In the genomic region with DNA sequence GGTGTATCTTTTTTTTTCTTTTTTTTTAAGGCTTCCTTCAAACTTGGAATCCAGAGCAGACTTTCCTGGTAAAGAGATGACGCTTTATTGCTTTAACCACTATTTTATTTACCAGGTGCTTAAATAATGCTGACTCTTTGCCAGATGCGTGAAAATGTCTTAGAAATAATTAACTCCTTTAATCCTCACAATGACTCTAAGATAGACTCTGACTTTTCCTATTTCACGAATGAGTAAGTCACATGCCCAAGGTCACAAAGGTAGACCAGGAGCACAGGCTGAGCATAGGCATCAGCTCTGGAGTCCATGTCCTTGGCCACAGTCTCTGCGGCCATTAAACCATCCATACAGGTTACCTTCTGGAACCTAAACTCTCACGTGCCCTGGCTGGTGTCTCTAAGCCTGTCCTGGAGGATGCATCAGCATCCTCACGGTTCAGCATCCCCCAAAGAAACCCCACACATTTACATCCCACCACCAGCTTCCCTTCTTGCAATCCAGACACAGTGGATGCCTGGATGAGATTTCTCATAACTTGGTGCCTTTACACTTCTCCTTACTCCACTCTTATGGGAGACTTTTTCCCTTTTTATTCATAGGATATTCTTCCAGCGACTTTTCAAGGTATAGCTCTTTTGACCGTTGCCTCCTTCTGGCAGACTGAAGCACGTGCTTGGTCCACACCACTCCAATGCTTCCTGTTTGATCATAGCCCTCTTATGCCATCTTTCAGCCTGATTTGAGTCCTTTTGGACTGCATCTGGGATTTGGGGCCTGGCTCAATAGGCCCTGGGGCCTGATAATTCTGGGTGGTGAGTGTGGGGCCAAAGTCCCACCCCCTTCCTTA, we compare ENCODE assay signal across 2 cellular contexts.
TF ChIP-seq lines count a peak whose summit lies in the region.

No MANE protein-coding gene starts in this region.

TF ChIP-seq in GM23338, 12 proteins besides CTCF, POLR2A, EP300 and RAD21 (continued from another document and continues in another):
- TF ChIP-seq, protein P1, sequence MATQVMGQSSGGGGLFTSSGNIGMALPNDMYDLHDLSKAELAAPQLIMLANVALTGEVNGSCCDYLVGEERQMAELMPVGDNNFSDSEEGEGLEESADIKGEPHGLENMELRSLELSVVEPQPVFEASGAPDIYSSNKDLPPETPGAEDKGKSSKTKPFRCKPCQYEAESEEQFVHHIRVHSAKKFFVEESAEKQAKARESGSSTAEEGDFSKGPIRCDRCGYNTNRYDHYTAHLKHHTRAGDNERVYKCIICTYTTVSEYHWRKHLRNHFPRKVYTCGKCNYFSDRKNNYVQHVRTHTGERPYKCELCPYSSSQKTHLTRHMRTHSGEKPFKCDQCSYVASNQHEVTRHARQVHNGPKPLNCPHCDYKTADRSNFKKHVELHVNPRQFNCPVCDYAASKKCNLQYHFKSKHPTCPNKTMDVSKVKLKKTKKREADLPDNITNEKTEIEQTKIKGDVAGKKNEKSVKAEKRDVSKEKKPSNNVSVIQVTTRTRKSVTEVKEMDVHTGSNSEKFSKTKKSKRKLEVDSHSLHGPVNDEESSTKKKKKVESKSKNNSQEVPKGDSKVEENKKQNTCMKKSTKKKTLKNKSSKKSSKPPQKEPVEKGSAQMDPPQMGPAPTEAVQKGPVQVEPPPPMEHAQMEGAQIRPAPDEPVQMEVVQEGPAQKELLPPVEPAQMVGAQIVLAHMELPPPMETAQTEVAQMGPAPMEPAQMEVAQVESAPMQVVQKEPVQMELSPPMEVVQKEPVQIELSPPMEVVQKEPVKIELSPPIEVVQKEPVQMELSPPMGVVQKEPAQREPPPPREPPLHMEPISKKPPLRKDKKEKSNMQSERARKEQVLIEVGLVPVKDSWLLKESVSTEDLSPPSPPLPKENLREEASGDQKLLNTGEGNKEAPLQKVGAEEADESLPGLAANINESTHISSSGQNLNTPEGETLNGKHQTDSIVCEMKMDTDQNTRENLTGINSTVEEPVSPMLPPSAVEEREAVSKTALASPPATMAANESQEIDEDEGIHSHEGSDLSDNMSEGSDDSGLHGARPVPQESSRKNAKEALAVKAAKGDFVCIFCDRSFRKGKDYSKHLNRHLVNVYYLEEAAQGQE (IDR thresholded peaks at IDR 0.05; ENCODE audit: unreplicated experiment), result no peak
- TF ChIP-seq JUNB (IDR thresholded peaks at IDR 0.05; ENCODE audit: unreplicated experiment) (no peak), EZH2 (IDR thresholded peaks at IDR 0.05; ENCODE audit: low read depth, unreplicated experiment) (no peak), ZNF331 (CRISPR knock-in tag; IDR thresholded peaks at IDR 0.05; ENCODE audit: low read depth) (no peak), ZNF114 (CRISPR knock-in tag; IDR thresholded peaks at IDR 0.05) (no peak)
- TF ChIP-seq, protein P2, sequence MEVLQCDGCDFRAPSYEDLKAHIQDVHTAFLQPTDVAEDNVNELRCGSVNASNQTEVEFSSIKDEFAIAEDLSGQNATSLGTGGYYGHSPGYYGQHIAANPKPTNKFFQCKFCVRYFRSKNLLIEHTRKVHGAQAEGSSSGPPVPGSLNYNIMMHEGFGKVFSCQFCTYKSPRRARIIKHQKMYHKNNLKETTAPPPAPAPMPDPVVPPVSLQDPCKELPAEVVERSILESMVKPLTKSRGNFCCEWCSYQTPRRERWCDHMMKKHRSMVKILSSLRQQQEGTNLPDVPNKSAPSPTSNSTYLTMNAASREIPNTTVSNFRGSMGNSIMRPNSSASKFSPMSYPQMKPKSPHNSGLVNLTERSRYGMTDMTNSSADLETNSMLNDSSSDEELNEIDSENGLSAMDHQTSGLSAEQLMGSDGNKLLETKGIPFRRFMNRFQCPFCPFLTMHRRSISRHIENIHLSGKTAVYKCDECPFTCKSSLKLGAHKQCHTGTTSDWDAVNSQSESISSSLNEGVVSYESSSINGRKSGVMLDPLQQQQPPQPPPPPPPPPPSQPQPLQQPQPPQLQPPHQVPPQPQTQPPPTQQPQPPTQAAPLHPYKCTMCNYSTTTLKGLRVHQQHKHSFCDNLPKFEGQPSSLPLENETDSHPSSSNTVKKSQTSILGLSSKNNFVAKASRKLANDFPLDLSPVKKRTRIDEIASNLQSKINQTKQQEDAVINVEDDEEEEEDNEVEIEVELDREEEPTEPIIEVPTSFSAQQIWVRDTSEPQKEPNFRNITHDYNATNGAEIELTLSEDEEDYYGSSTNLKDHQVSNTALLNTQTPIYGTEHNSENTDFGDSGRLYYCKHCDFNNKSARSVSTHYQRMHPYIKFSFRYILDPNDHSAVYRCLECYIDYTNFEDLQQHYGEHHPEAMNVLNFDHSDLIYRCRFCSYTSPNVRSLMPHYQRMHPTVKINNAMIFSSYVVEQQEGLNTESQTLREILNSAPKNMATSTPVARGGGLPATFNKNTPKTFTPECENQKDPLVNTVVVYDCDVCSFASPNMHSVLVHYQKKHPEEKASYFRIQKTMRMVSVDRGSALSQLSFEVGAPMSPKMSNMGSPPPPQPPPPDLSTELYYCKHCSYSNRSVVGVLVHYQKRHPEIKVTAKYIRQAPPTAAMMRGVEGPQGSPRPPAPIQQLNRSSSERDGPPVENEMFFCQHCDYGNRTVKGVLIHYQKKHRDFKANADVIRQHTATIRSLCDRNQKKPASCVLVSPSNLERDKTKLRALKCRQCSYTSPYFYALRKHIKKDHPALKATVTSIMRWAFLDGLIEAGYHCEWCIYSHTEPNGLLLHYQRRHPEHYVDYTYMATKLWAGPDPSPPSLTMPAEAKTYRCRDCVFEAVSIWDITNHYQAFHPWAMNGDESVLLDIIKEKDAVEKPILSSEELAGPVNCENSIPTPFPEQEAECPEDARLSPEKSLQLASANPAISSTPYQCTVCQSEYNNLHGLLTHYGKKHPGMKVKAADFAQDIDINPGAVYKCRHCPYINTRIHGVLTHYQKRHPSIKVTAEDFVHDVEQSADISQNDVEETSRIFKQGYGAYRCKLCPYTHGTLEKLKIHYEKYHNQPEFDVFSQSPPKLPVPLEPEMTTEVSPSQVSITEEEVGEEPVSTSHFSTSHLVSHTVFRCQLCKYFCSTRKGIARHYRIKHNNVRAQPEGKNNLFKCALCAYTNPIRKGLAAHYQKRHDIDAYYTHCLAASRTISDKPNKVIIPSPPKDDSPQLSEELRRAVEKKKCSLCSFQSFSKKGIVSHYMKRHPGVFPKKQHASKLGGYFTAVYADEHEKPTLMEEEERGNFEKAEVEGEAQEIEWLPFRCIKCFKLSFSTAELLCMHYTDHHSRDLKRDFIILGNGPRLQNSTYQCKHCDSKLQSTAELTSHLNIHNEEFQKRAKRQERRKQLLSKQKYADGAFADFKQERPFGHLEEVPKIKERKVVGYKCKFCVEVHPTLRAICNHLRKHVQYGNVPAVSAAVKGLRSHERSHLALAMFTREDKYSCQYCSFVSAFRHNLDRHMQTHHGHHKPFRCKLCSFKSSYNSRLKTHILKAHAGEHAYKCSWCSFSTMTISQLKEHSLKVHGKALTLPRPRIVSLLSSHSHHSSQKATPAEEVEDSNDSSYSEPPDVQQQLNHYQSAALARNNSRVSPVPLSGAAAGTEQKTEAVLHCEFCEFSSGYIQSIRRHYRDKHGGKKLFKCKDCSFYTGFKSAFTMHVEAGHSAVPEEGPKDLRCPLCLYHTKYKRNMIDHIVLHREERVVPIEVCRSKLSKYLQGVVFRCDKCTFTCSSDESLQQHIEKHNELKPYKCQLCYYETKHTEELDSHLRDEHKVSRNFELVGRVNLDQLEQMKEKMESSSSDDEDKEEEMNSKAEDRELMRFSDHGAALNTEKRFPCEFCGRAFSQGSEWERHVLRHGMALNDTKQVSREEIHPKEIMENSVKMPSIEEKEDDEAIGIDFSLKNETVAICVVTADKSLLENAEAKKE (CRISPR knock-in tag; IDR thresholded peaks at IDR 0.05), result no peak
- TF ChIP-seq, protein P3, sequence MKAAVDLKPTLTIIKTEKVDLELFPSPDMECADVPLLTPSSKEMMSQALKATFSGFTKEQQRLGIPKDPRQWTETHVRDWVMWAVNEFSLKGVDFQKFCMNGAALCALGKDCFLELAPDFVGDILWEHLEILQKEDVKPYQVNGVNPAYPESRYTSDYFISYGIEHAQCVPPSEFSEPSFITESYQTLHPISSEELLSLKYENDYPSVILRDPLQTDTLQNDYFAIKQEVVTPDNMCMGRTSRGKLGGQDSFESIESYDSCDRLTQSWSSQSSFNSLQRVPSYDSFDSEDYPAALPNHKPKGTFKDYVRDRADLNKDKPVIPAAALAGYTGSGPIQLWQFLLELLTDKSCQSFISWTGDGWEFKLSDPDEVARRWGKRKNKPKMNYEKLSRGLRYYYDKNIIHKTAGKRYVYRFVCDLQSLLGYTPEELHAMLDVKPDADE (IDR thresholded peaks at IDR 0.05), result no peak

TF ChIP-seq in WTC11, 78 proteins besides CTCF, POLR2A, EP300 and RAD21 (continued from another document):
- TF ChIP-seq, protein P4, sequence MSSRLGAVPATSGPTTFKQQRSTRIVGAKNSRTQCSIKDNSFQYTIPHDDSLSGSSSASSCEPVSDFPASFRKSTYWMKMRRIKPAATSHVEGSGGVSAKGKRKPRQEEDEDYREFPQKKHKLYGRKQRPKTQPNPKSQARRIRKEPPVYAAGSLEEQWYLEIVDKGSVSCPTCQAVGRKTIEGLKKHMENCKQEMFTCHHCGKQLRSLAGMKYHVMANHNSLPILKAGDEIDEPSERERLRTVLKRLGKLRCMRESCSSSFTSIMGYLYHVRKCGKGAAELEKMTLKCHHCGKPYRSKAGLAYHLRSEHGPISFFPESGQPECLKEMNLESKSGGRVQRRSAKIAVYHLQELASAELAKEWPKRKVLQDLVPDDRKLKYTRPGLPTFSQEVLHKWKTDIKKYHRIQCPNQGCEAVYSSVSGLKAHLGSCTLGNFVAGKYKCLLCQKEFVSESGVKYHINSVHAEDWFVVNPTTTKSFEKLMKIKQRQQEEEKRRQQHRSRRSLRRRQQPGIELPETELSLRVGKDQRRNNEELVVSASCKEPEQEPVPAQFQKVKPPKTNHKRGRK (CRISPR knock-in tag; IDR thresholded peaks at IDR 0.05; ENCODE audit: borderline replicate concordance), result no peak
- TF ChIP-seq, protein P5, sequence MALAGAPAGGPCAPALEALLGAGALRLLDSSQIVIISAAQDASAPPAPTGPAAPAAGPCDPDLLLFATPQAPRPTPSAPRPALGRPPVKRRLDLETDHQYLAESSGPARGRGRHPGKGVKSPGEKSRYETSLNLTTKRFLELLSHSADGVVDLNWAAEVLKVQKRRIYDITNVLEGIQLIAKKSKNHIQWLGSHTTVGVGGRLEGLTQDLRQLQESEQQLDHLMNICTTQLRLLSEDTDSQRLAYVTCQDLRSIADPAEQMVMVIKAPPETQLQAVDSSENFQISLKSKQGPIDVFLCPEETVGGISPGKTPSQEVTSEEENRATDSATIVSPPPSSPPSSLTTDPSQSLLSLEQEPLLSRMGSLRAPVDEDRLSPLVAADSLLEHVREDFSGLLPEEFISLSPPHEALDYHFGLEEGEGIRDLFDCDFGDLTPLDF (CRISPR knock-in tag; IDR thresholded peaks at IDR 0.05), result no peak
